20 cellular contexts compared by ENCODE assay signal in genomic region chr13:78499802-78500201, GRCh38.
DNase-seq lines count a peak whose midpoint lies in the region; ATAC-seq and TF ChIP-seq lines count a peak whose summit lies in the region.
"Had no signal": no experiment of that assay in that cellular context is flagged by ENCODE, and none has a peak within 500 bp of the region (broad histone marks: within the 10 kb centered on the region; RNA-seq: fewer than 3 reads in every experiment).

No MANE protein-coding gene starts in this region.

- H2BK15ac ChIP-seq in neuronal stem cell (ENCODE audit: low read length), result no peak overlapping the region

- no peak overlapping the region for H2AK5ac ChIP-seq in neuronal stem cell (ENCODE audit: low read depth, low read length)

- H2AFZ ChIP-seq in neuronal stem cell (ENCODE audit: low read length), result peak overlapping the region; percentile 15
- H2AFZ ChIP-seq in PC-3 (ENCODE audit: low read length), result no peak overlapping the region

- H3K9ac ChIP-seq in neuronal stem cell (ENCODE audit: low read depth, low read length, poor library complexity) (no peak overlapping the region), PC-3 (ENCODE audit: low read length) (no peak overlapping the region)
- H3K9ac ChIP-seq: BLaER1 had no signal

- H3K36me3 ChIP-seq in neuronal stem cell (replicated peaks in 1 of 2; ENCODE audit: control insufficient read depth in 2 of 2, insufficient read depth in 2 of 2, low read length in 2 of 2) (no peaks in the 10 kb centered on the region), PC-3 (ENCODE audit: low read depth, low read length) (no peaks in the 10 kb centered on the region)
- H3K36me3 ChIP-seq: BLaER1 had no signal

- no peak overlapping the region for H3K27ac ChIP-seq in neuronal stem cell (replicated peaks; ENCODE audit: low read length)
- H3K27ac ChIP-seq in PC-3 (ENCODE audit: low read length), result no peak overlapping the region
- H3K27ac ChIP-seq: BLaER1, HL-60 had no signal

- H4K20me1 ChIP-seq in PC-3 (ENCODE audit: low read length), result no peaks in the 10 kb centered on the region
- H4K20me1 ChIP-seq: BLaER1 had no signal

- H2BK120ac ChIP-seq in neuronal stem cell (ENCODE audit: low read depth, low read length), result no peak overlapping the region

- H3K23ac ChIP-seq in neuronal stem cell (ENCODE audit: low read depth, low read length, poor library complexity), result no peak overlapping the region

- H3K4me3 ChIP-seq in neuronal stem cell (ENCODE audit: low read length in 2 of 2) (no peak overlapping the region), PC-3 (ENCODE audit: low read length) (no peak overlapping the region)
- H3K4me3 ChIP-seq: BLaER1 had no signal

- intact Hi-C loops in PC-3 (cut with micrococcal nuclease), result no loop called here

- WGBS in neuronal stem cell (ENCODE audit: extremely low coverage in 2 of 2, insufficient read length in 2 of 2, insufficient replicate concordance in 1 of 2), 2 donors, result no CpG with 5 or more reads among the region's 4 CpGs

- no peaks in the 10 kb centered on the region for H3K79me1 ChIP-seq in neuronal stem cell (ENCODE audit: low read depth, low read length)

- ATAC-seq in PC-3, result no peak
- ATAC-seq: SK-N-SH treated with all-trans-retinoic acid at 6 μM for 48 hours, T-helper 17 cell had no signal

- no peak overlapping the region for H3K14ac ChIP-seq in neuronal stem cell (ENCODE audit: low read length)

- H3K4me2 ChIP-seq in neuronal stem cell (ENCODE audit: insufficient read depth, low read length, poor library complexity, severe bottlenecking) (no peak overlapping the region), PC-3 (ENCODE audit: low read length) (no peak overlapping the region)
- H3K4me2 ChIP-seq: BLaER1 had no signal

- H3K27me3 ChIP-seq in neuronal stem cell (ENCODE audit: control insufficient read depth in 3 of 3, insufficient read depth in 3 of 3, low read depth in 1 of 3, low read length in 3 of 3), result no peaks in the 10 kb centered on the region
- peaks cover 33% of the 10 kb centered on the region for H3K27me3 ChIP-seq in PC-3 (ENCODE audit: low read length)
- H3K27me3 ChIP-seq: BLaER1 had no signal

- no peaks in the 10 kb centered on the region for H3K79me2 ChIP-seq in PC-3 (ENCODE audit: low read length)

- no peak overlapping the region for H2BK5ac ChIP-seq in neuronal stem cell (ENCODE audit: low read length)

- no peak overlapping the region for H2BK12ac ChIP-seq in neuronal stem cell (ENCODE audit: low read length)

- POLR2A ChIA-PET in PC-3 (lab: Charles Lee; ENCODE audit: unreplicated experiment), result no interaction called here

- H4K8ac ChIP-seq in neuronal stem cell (ENCODE audit: low read depth, low read length), result no peak overlapping the region

- DNase-seq in NCI-H82 (lab: John Stamatoyannopoulos, UW) (peak; percentile 33), NCI-H82 treated with DMSO at 0.1 percent for 48 hours (lab: John Stamatoyannopoulos, UW; ENCODE audit: unreplicated experiment) (no peak), NCI-H748 (lab: John Stamatoyannopoulos, UW; ENCODE audit: unreplicated experiment) (peak; percentile 79), iPS DF 4.7 (ENCODE audit: extremely low read depth, low spot score) (peak; percentile 3), neuronal stem cell (ENCODE audit: low spot score) (peak; percentile 3), PC-3 (no peak), T-helper 2 cell (no peak)
- no peak for DNase-seq in activated naive CD4-positive, alpha-beta T cell (lab: John Stamatoyannopoulos, UW)
- DNase-seq: CD4-positive, CD25-positive, alpha-beta regulatory T cell; DMS53; GOT3; Kasumi-1; NCI-H1092 treated with DMSO at 0.1 percent for 48 hours; NCI-H146; NCI-H2029 treated with DMSO at 0.1 percent for 48 hours; NCI-H2171 treated with DMSO at 0.1 percent for 48 hours; T-helper 17 cell had no signal

- no peak for TF ChIP-seq CTCF in PC-3 (conservative IDR thresholded peaks at IDR 0.05; ENCODE audit: low read depth, low read length)

- CTCF ChIA-PET in PC-3 (lab: Charles Lee), result no interaction called here

- no TSS peak for BruUV-seq in PC-3 (replicated peaks; lab: Mats Ljungman, UMichigan)

- H3K4me1 ChIP-seq in neuronal stem cell (ENCODE audit: control insufficient read depth in 2 of 2, insufficient read depth in 1 of 2, low read depth in 1 of 2, low read length in 2 of 2) (peaks cover 0 to 6% of the 10 kb centered on the region in 2 donors), PC-3 (ENCODE audit: insufficient read depth, low read length) (no peaks in the 10 kb centered on the region)

- H3K18ac ChIP-seq in neuronal stem cell (ENCODE audit: low read length), result no peak overlapping the region

- peaks cover 0 to 1% of the 10 kb centered on the region in 2 donors for H3K9me3 ChIP-seq in neuronal stem cell (replicated peaks in 1 of 2; ENCODE audit: control insufficient read depth in 2 of 2, insufficient read depth in 1 of 2, low read depth in 1 of 2, low read length in 2 of 2)
- H3K9me3 ChIP-seq in PC-3 (ENCODE audit: low read length), result no peaks in the 10 kb centered on the region
- H3K9me3 ChIP-seq: BLaER1 had no signal

- H3F3A ChIP-seq in PC-3 (ENCODE audit: low read length, unreplicated experiment), result no peaks in the 10 kb centered on the region

- no peak overlapping the region for H3K4ac ChIP-seq in neuronal stem cell (ENCODE audit: low read length)

- no peak overlapping the region for H4K91ac ChIP-seq in neuronal stem cell (ENCODE audit: low read depth, low read length, poor library complexity)

- no peaks in the 10 kb centered on the region for H3K9me2 ChIP-seq in PC-3 (replicated peaks; ENCODE audit: low read length)

Comparison
In these comparisons a context has a peak if more than half of its experiments do, and no peak if none do; other contexts are left out.
1. DNase-seq: peak in NCI-H82 (single experiment), NCI-H748 (single experiment), iPS DF 4.7 (single experiment) and neuronal stem cell (single experiment); none in NCI-H82 treated with DMSO at 0.1 percent for 48 hours (single experiment), activated naive CD4-positive, alpha-beta T cell (0 of 4), PC-3 (single experiment) and T-helper 2 cell (0 of 5).